ENCODE assay signal across 26 cellular contexts in the genomic region with DNA sequence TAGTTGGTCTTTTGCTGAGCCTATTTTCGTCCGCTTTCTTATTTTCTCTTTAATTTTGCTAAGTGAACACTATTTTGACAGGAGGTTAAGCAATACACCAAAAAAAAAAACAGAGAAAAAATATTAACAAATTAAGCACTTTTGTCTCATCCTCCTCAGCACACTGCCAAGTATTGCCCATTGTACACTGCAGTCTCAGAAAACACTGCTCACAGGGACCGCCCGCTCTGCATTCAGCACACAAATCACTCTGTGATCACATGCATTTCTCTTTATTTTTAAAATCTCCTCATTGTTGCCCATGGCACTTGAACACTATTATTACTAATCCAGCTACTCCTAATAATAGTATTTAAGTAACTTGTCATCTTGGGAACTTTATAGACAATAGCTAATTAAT.
A peak's percentile ranks its signal among the peaks of the same experiment; 100 is the strongest.
DNase-seq lines count a peak whose midpoint lies in the region; ATAC-seq and TF ChIP-seq lines count a peak whose summit lies in the region.
"Had no signal": no experiment of that assay in that cellular context is flagged by ENCODE, and none has a peak within 500 bp of the region (broad histone marks: within the 10 kb centered on the region; RNA-seq: fewer than 3 reads in every experiment).

No MANE protein-coding gene starts in this region.

- ATAC-seq in GM18873 (IDR thresholded peaks at IDR 0.05; ENCODE audit: low FRiP score, unreplicated experiment) = no peak
- ATAC-seq in HG03108 (IDR thresholded peaks at IDR 0.05; ENCODE audit: unreplicated experiment) = no peak
- no peak for ATAC-seq in HG02852 (IDR thresholded peaks at IDR 0.05; ENCODE audit: unreplicated experiment)
- ATAC-seq: GM12878, GM23338, Right ventricle myocardium inferior had no signal

- peak overlapping the region in 3 of 5 experiments; percentile 20 to 67 (median 62) for H3K4me3 Mint-ChIP-seq in brain
- H3K4me3 Mint-ChIP-seq: CD14-positive monocyte; CD8-positive, alpha-beta memory T cell; GM23338; H9; IgD-negative memory B cell had no signal

- H3K27ac Mint-ChIP-seq in brain = peak overlapping the region in 4 of 5 experiments; percentile 67 to 94 (median 84)
- H3K27ac Mint-ChIP-seq: GM23338, H9 had no signal

- H3K36me3 Mint-ChIP-seq in brain = no peaks in the 10 kb centered on the region
- H3K36me3 Mint-ChIP-seq: CD14-positive monocyte; CD8-positive, alpha-beta memory T cell; IgD-negative memory B cell had no signal

- DNase-seq in NCI-H1417 (lab: John Stamatoyannopoulos, UW) = peak in 2 of 3 experiments; percentile 5 to 44
- no peak for DNase-seq in NCI-H1417 treated with DMSO at 0.1 percent for 48 hours (lab: John Stamatoyannopoulos, UW)
- DNase-seq in head of caudate nucleus = peak in 31 of 42 donors; percentile 17 to 73 (median 40)
- peak; percentile 86 for DNase-seq in pons (ENCODE audit: low spot score)
- DNase-seq: BE2C; CD8-positive, alpha-beta memory T cell; DMS 273 treated with DMSO at 0.1 percent for 48 hours; DMS79; EL; GDM1; H9; MM.1S; NCI-H1694 treated with DMSO at 0.1 percent for 48 hours; NCI-H2081 treated with DMSO at 0.1 percent for 48 hours; NCI-H526 treated with DMSO at 0.1 percent for 48 hours; NK-92 treated with Interleukin-12 subunit alpha and Interleukin-12 subunit beta, amount 100 ng/mL, for 24 hours; PC-9 had no signal

- no peaks in the 10 kb centered on the region for H3K9me3 Mint-ChIP-seq in brain
- H3K9me3 Mint-ChIP-seq: CD14-positive monocyte; CD8-positive, alpha-beta memory T cell; GM23338; H9; IgD-negative memory B cell had no signal

- peaks cover 66% of the 10 kb centered on the region for H3K4me1 Mint-ChIP-seq in brain
- H3K4me1 Mint-ChIP-seq: CD14-positive monocyte, GM23338, H9 had no signal

- no peaks in the 10 kb centered on the region for H3K27me3 Mint-ChIP-seq in brain
- H3K27me3 Mint-ChIP-seq: CD8-positive, alpha-beta memory T cell; IgD-negative memory B cell had no signal

- TF ChIP-seq CTCF in brain (conservative IDR thresholded peaks at IDR 0.05) = no peak

- intact Hi-C loops in head of caudate nucleus (cut with DNase I) = loop anchor here (10.0 kb wide), 2 partner anchors 714 to 794 kb away; no protein-coding TSS in a partner anchor
